Comparison of ENCODE assay signal across 19 cellular contexts in the genomic region with DNA sequence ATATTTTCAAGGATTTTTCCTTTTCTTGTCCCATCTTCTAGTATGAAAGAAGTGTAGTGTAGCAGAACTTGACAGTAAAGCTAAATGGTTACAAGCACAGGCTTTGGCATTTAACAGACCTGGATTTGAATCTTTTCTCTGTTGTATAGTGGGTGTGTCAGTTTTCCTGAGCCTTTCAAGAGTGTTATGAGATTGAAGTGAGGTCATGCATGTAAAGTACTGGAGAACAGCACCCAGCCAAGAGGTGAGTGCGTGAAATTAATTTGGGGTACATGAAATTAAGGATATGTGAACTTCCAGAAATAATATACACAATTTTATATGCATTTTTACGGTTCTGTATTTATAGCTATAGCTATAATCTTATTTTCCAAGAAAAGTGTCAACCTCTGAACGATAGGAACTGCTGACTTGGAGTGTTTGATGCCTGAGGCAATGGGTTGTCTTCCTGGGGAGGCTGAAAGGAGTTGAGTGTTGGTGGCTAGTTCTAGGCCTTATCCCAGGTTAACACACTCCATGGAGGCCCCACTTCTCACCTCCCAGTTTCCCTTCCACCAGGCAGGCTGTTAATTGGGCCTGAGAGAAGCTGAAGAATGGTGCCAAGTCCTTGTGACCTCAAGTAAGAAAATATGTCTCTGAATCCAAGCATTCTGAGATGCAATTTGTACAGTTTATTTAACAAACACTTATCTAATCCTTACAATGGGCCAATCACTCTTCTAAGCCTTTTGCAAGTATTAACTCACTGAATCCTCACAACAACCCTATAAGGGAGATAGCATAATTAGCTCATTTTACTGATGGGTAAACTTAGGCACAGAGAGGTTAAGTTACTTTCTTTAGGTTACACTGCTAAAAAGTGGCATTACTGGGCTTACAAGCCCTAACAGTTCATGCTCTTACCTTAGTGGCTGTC.
"Had no signal": no experiment of that assay in that cellular context is flagged by ENCODE, and none has a peak within 500 bp of the region (broad histone marks: within the 10 kb centered on the region; RNA-seq: fewer than 3 reads in every experiment).

No MANE protein-coding gene starts in this region.

- H3K4me3 Mint-ChIP-seq: activated T-helper 17 cell treated with anti-CD3 and anti-CD28 coated beads, Interleukin-2, amount 50 U/mL, for 72 hours; effector memory CD8-positive, alpha-beta T cell; naive B cell; stimulated activated effector memory CD8-positive, alpha-beta T cell treated with anti-CD3 and anti-CD28 coated beads, Interleukin-12 subunit alpha, Interleukin-12 subunit beta, amount 100 ng/mL, for 72 hours had no signal

- H3K36me3 ChIP-seq: breast epithelium, gastrocnemius medialis, heart right ventricle, neutrophil had no signal

- H3K4me3 ChIP-seq: gastrocnemius medialis, heart right ventricle, lung had no signal

- H3K9me3 ChIP-seq: breast epithelium, gastrocnemius medialis, heart right ventricle, neutrophil had no signal

- H2AFZ ChIP-seq: parathyroid adenoma had no signal

- H3K36me3 Mint-ChIP-seq: stimulated activated effector memory CD8-positive, alpha-beta T cell treated with anti-CD3 and anti-CD28 coated beads, Interleukin-12 subunit alpha, Interleukin-12 subunit beta, amount 100 ng/mL, for 72 hours had no signal

- H3K4me1 ChIP-seq: breast epithelium, parathyroid adenoma had no signal

- H3K9me3 Mint-ChIP-seq: activated T-helper 17 cell treated with anti-CD3 and anti-CD28 coated beads, Interleukin-2, amount 50 U/mL, for 72 hours; effector memory CD8-positive, alpha-beta T cell; naive B cell; stimulated activated effector memory CD8-positive, alpha-beta T cell treated with anti-CD3 and anti-CD28 coated beads, Interleukin-12 subunit alpha, Interleukin-12 subunit beta, amount 100 ng/mL, for 72 hours had no signal

- H3K27me3 ChIP-seq: breast epithelium, gastrocnemius medialis had no signal

- ATAC-seq: activated T-helper 17 cell treated with anti-CD3 and anti-CD28 coated beads, Interleukin-2, amount 50 U/mL, for 72 hours; effector memory CD8-positive, alpha-beta T cell; gastrocnemius medialis; heart right ventricle; stimulated activated effector memory CD8-positive, alpha-beta T cell treated with anti-CD3 and anti-CD28 coated beads, Interleukin-12 subunit alpha, Interleukin-12 subunit beta, amount 100 ng/mL, for 72 hours had no signal

- DNase-seq: activated CD4-positive, alpha-beta T cell treated with anti-CD3 and anti-CD28 coated beads, Interleukin-2, amount 50 U/mL, for 48 hours; activated naive CD4-positive, alpha-beta T cell treated with Interleukin-2 at 50 U/mL for 16 hours; aorta; cerebellar nuclear complex; dermis blood vessel endothelial cell; effector memory CD8-positive, alpha-beta T cell; gastrocnemius medialis; heart right ventricle; naive B cell; stimulated activated CD4-positive, alpha-beta T cell treated with anti-CD3 and anti-CD28 coated beads, Interleukin-12 subunit alpha, Interleukin-12 subunit beta, amount 100 ng/mL, for 4 hours; T-helper 9 cell had no signal

- H3K27ac Mint-ChIP-seq: activated T-helper 17 cell treated with anti-CD3 and anti-CD28 coated beads, Interleukin-2, amount 50 U/mL, for 72 hours; effector memory CD8-positive, alpha-beta T cell; naive B cell; stimulated activated effector memory CD8-positive, alpha-beta T cell treated with anti-CD3 and anti-CD28 coated beads, Interleukin-12 subunit alpha, Interleukin-12 subunit beta, amount 100 ng/mL, for 72 hours had no signal

- H3K27ac ChIP-seq: breast epithelium, epithelial cell of prostate, gastrocnemius medialis, neutrophil, parathyroid adenoma, VCaP had no signal

- H3K9ac ChIP-seq: parathyroid adenoma had no signal
